Comparison of ENCODE assay signal across 14 cellular contexts in the genomic region with DNA sequence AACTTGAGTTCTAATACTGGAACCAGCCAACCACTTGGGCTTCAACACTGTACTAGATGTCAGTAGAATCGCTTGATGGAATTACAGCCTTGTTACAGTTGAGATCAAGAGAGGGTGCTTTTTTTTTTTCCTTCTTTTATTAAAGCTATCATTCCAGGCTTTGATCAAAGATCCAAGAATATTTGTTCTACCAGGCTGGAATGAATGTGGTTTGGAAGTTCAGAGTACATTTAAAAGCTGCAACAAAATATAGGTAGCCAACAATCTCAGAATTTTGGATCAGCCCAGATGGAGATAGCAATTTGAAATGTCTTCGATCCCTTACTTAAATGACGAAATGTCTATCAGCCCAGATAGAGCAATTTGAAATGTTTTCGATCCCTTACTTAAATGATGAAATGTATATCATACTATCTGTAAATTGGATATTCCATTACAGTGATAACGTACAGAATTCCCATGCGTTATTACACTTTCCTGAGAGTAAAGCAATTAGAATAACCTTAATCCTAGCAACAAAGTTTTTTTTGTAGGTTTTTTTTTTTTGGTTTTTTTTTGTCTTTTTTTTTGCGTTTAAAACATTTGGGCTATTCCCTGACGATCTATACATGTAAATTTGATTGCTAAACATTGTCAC. TPM values are rescaled to one million over a fixed set of nuclear protein-coding genes. Genes with fewer than 3 reads are reported as not detected.
DNase-seq lines count a peak whose midpoint lies in the region; ATAC-seq and TF ChIP-seq lines count a peak whose summit lies in the region.
"Had no signal": no experiment of that assay in that cellular context is flagged by ENCODE, and none has a peak within 500 bp of the region (broad histone marks: within the 10 kb centered on the region; RNA-seq: fewer than 3 reads in every experiment).

No MANE protein-coding gene starts in this region.

- intact Hi-C loops in OCI-LY7 (cut with micrococcal nuclease; ENCODE audit: unreplicated experiment), result loop anchor here (5.0 to 10.0 kb wide), 3 partner anchors 69 to 431 kb away; no protein-coding TSS in a partner anchor

- peak overlapping the region; percentile 36 for H3K4me3 Mint-ChIP-seq in T-helper 1 cell treated with Interleukin-12 subunit alpha and Interleukin-12 subunit beta and Interleukin-4 antibody, amounts not matched to agents 30 μg/mL and 1 μg/mL, for 36 hours
- peak overlapping the region; percentile 91 for H3K4me3 Mint-ChIP-seq in endodermal cell

- no peak overlapping the region for H3K27ac ChIP-seq in OCI-LY7 (ENCODE audit: low read depth, low read length, poor library complexity, severe bottlenecking)
- no peak overlapping the region for H3K27ac ChIP-seq in endodermal cell (ENCODE audit: low read depth, low read length)
- no peak overlapping the region for H3K27ac ChIP-seq in parathyroid adenoma
- H3K27ac ChIP-seq: esophagus muscularis mucosa, Peyer's patch, sigmoid colon had no signal

- no peaks in the 10 kb centered on the region for H3K27me3 Mint-ChIP-seq in T-helper 1 cell treated with Interleukin-12 subunit alpha and Interleukin-12 subunit beta and Interleukin-4 antibody, amounts not matched to agents 30 μg/mL and 1 μg/mL, for 36 hours (ENCODE audit: low read depth)
- no peaks in the 10 kb centered on the region for H3K27me3 Mint-ChIP-seq in endodermal cell (ENCODE audit: insufficient read depth)

- POLR2A ChIA-PET in OCI-LY7 (lab: Charles Lee), result interaction anchor here (0.6 to 1.4 kb wide), 8 partner anchors 12 to 118 kb away, joined by 3 to 8 read pairs (median 4); no protein-coding TSS in a partner anchor

- H3K4me1 ChIP-seq in OCI-LY7 (ENCODE audit: insufficient read depth, low read length, poor library complexity, severe bottlenecking) (peaks cover 54% of the 10 kb centered on the region), endodermal cell (ENCODE audit: control insufficient read depth, insufficient read depth, low read length) (peaks cover 2% of the 10 kb centered on the region), parathyroid adenoma (no peaks in the 10 kb centered on the region)

- no peaks in the 10 kb centered on the region for H3K9me3 ChIP-seq in OCI-LY7 (ENCODE audit: low read length)
- no peaks in the 10 kb centered on the region for H3K9me3 ChIP-seq in endodermal cell (ENCODE audit: control insufficient read depth, low read length)
- no peaks in the 10 kb centered on the region for H3K9me3 ChIP-seq in parathyroid adenoma (ENCODE audit: control insufficient read depth, low read length)
- H3K9me3 ChIP-seq: esophagus muscularis mucosa, Peyer's patch, sigmoid colon had no signal

- H3K36me3 Mint-ChIP-seq in T-helper 1 cell treated with Interleukin-12 subunit alpha and Interleukin-12 subunit beta and Interleukin-4 antibody, amounts not matched to agents 30 μg/mL and 1 μg/mL, for 36 hours (ENCODE audit: low read depth), result peaks cover 46% of the 10 kb centered on the region
- peaks cover 65% of the 10 kb centered on the region for H3K36me3 Mint-ChIP-seq in endodermal cell (ENCODE audit: low read depth)

- H2AFZ ChIP-seq in OCI-LY7 (ENCODE audit: low read length), result no peak overlapping the region
- H2AFZ ChIP-seq in parathyroid adenoma, result no peak overlapping the region

- H3K4me2 ChIP-seq in OCI-LY7 (ENCODE audit: low read length) (peak overlapping the region; percentile 98), parathyroid adenoma (ENCODE audit: low read length) (peak overlapping the region; percentile 29)

- H3K9me2 ChIP-seq in OCI-LY7 (ENCODE audit: insufficient read depth, low read length), result no peaks in the 10 kb centered on the region

- CTCF ChIA-PET in OCI-LY7 (lab: Charles Lee; ENCODE audit: unreplicated experiment), result no interaction called here

- H3K79me2 ChIP-seq in OCI-LY7 (ENCODE audit: insufficient read depth, low read depth, low read length) (peaks cover 79% of the 10 kb centered on the region), parathyroid adenoma (peaks cover 4% of the 10 kb centered on the region)

- H3K9ac ChIP-seq in endodermal cell (ENCODE audit: extremely low read depth, low read length, poor library complexity, severe bottlenecking) (peak overlapping the region; percentile 5), parathyroid adenoma (no peak overlapping the region)

- no peak for TF ChIP-seq CTCF in OCI-LY7 (conservative IDR thresholded peaks at IDR 0.05; ENCODE audit: low read length)
- no peak for TF ChIP-seq CTCF in endodermal cell (conservative IDR thresholded peaks at IDR 0.05)
- no peak for TF ChIP-seq CTCF in parathyroid adenoma (IDR thresholded peaks at IDR 0.05)

- peaks cover 76% of the 10 kb centered on the region for H3K36me3 ChIP-seq in OCI-LY7 (ENCODE audit: insufficient read depth, low read length)
- peaks cover 78% of the 10 kb centered on the region for H3K36me3 ChIP-seq in endodermal cell (ENCODE audit: control insufficient read depth, insufficient read depth, low read length)
- no peaks in the 10 kb centered on the region for H3K36me3 ChIP-seq in parathyroid adenoma (ENCODE audit: control insufficient read depth, insufficient read depth, low read length)

- 80 to 89% methylated on average over 3 to 5 of the region's 8 CpGs for WGBS in endodermal cell (ENCODE audit: insufficient coverage in 1 of 2, insufficient read length in 1 of 2), 2 experiments

- H3K27me3 ChIP-seq in endodermal cell (ENCODE audit: control insufficient read depth, insufficient read depth, low read length, poor library complexity, severe bottlenecking) (no peaks in the 10 kb centered on the region), parathyroid adenoma (ENCODE audit: control insufficient read depth, insufficient read depth, low read length) (no peaks in the 10 kb centered on the region)
- H3K27me3 ChIP-seq: esophagus muscularis mucosa, Peyer's patch, sigmoid colon had no signal

- ATAC-seq in HG02678 (IDR thresholded peaks at IDR 0.05; ENCODE audit: unreplicated experiment), result no peak

- no peaks in the 10 kb centered on the region for H3K9me3 Mint-ChIP-seq in T-helper 1 cell treated with Interleukin-12 subunit alpha and Interleukin-12 subunit beta and Interleukin-4 antibody, amounts not matched to agents 30 μg/mL and 1 μg/mL, for 36 hours
- H3K9me3 Mint-ChIP-seq in endodermal cell, result no peaks in the 10 kb centered on the region

- BruUV-seq in OCI-LY7 (replicated peaks; lab: Mats Ljungman, UMichigan), result TSS peak; percentile 38

- H3K4me1 Mint-ChIP-seq in T-helper 1 cell treated with Interleukin-12 subunit alpha and Interleukin-12 subunit beta and Interleukin-4 antibody, amounts not matched to agents 30 μg/mL and 1 μg/mL, for 36 hours (ENCODE audit: low read depth), result peaks cover 48% of the 10 kb centered on the region
- peaks cover 66% of the 10 kb centered on the region for H3K4me1 Mint-ChIP-seq in endodermal cell

- H3K4me3 ChIP-seq in OCI-LY7 (ENCODE audit: low read depth, low read length, poor library complexity, severe bottlenecking) (peak overlapping the region; percentile 48), endodermal cell (ENCODE audit: low read length) (peak overlapping the region; percentile 93), parathyroid adenoma (ENCODE audit: low read depth, low read length) (no peak overlapping the region)
- H3K4me3 ChIP-seq: Peyer's patch had no signal

- H4K20me1 ChIP-seq in OCI-LY7 (ENCODE audit: insufficient read depth, low read length), result peaks cover 39% of the 10 kb centered on the region

- DNase-seq in T-helper 1 cell (no peak), OCI-LY7 (ENCODE audit: low spot score) (no peak), endodermal cell (no peak), COLO829 (ENCODE audit: low spot score) (no peak), AG20443 (ENCODE audit: low spot score) (no peak)
- DNase-seq: ACHN, amygdala, NCI-H1417, Peyer's patch, sigmoid colon had no signal

- no peak overlapping the region for H3K27ac Mint-ChIP-seq in T-helper 1 cell treated with Interleukin-12 subunit alpha and Interleukin-12 subunit beta and Interleukin-4 antibody, amounts not matched to agents 30 μg/mL and 1 μg/mL, for 36 hours
- no peak overlapping the region for H3K27ac Mint-ChIP-seq in endodermal cell

RNA-seq across cellular contexts. Expression of gene ZNF281, which starts 3.6 kb away (rescaled TPM):
- total RNA-seq in OCI-LY7 (2014; rRNA removed; shearing (Covaris generic)), result 22.9 and 24.2 TPM in 2 replicates
- total RNA-seq in OCI-LY7 (2022) (23.6 and 23.7 TPM in 2 replicates), endodermal cell (10 to 100 TPM; 51.7 to 61.1 TPM)
- 35.6 TPM for polyA plus RNA-seq in endodermal cell (2013, experiment 1 of 2)
- 33.7 TPM for polyA plus RNA-seq in endodermal cell (2013, experiment 2 of 2)
